8 cellular contexts compared by ENCODE assay signal in genomic region chr17:76139801-76140660, GRCh38. TPM values are rescaled to one million over a fixed set of nuclear protein-coding genes. Genes with fewer than 3 reads are reported as not detected.
DNase-seq lines count a peak whose midpoint lies in the region; ATAC-seq, FAIRE-seq and TF ChIP-seq lines count a peak whose summit lies in the region.

No MANE protein-coding gene starts in this region.

- intact Hi-C loops in endothelial cell of umbilical vein (cut with micrococcal nuclease) (no loop called here), lower leg skin (cut with DNase I; ENCODE audit: low total_unique reads) (no loop called here)

- H3K4me3 Mint-ChIP-seq in WTC11: peak overlapping the region; percentile 87

- H3K36me3 Mint-ChIP-seq in WTC11: no peaks in the 10 kb centered on the region

- BruUV-seq in endothelial cell of umbilical vein (replicated peaks; lab: Mats Ljungman, UMichigan): no TSS peak

- WGBS in lower leg skin, 2 donors: 16 to 28% methylated on average over 27 to 34 of the region's 78 CpGs

- no peaks in the 10 kb centered on the region for H3K9me3 Mint-ChIP-seq in WTC11

- H3K27ac Mint-ChIP-seq in WTC11: no peak overlapping the region

- TF ChIP-seq CTCF in GM10266 (IDR thresholded peaks at IDR 0.05; ENCODE audit: control insufficient read depth, insufficient read depth, low read depth, missing control alignments) (peak; percentile 34), WTC11 (IDR thresholded peaks at IDR 0.05) (no peak), endothelial cell of umbilical vein (IDR thresholded peaks at IDR 0.05; ENCODE audit: extremely low read depth in 1 of 2, insufficient read depth in 1 of 2, low read depth in 1 of 2, low read length in 2 of 2) (no peak), lower leg skin (IDR thresholded peaks at IDR 0.05) (no peak)

- TF ChIP-seq POLR2A in endothelial cell of umbilical vein (IDR thresholded peaks at IDR 0.05; ENCODE audit: low read depth, low read length): no peak
- TF ChIP-seq POLR2A in lower leg skin (IDR thresholded peaks at IDR 0.05): no peak

- ATAC-seq in WTC11 (no peak), GM19463 (IDR thresholded peaks at IDR 0.05; ENCODE audit: unreplicated experiment) (no peak)

- no peak overlapping the region for H3K9ac ChIP-seq in endothelial cell of umbilical vein (replicated peaks; ENCODE audit: extremely low read depth, insufficient read depth, low read length)

- no peaks in the 10 kb centered on the region for H3K36me3 ChIP-seq in endothelial cell of umbilical vein (ENCODE audit: control insufficient read depth in 2 of 2, extremely low read depth in 1 of 2, insufficient read depth in 2 of 2, low read length in 2 of 2)

- no peaks in the 10 kb centered on the region for H3K79me2 ChIP-seq in endothelial cell of umbilical vein (ENCODE audit: control insufficient read depth, insufficient read depth, low read length)

- CTCF ChIA-PET in WTC11 (lab: Charles Lee) (interaction anchor here (0.5 to 9.7 kb wide), 10 partner anchors 6 to 139 kb away, joined by 3 to 176 read pairs (median 5); no protein-coding TSS in a partner anchor), endothelial cell of umbilical vein (lab: Charles Lee) (interaction anchor here (1.6 to 3.7 kb wide), 4 partner anchors 15 to 140 kb away, joined by 5 to 24 read pairs (median 20); no protein-coding TSS in a partner anchor)

- peaks cover 75% of the 10 kb centered on the region for H3K27me3 Mint-ChIP-seq in WTC11 (ENCODE audit: low read depth)

- H3K4me1 ChIP-seq in endothelial cell of umbilical vein (ENCODE audit: control insufficient read depth, extremely low read depth, insufficient read depth, low read length): peaks cover 8% of the 10 kb centered on the region

- no peaks in the 10 kb centered on the region for H3K9me1 ChIP-seq in endothelial cell of umbilical vein (replicated peaks; ENCODE audit: control insufficient read depth, extremely low read depth, insufficient read depth, low read length)

- H3K4me3 ChIP-seq in endothelial cell of umbilical vein (replicated peaks in 1 of 3; ENCODE audit: insufficient read depth in 1 of 3, low read depth in 1 of 3, low read length in 3 of 3) (no peak overlapping the region), skin epidermis (peak overlapping the region in 6 of 7 experiments; percentile 10 to 46 (median 22)), lower leg skin (ENCODE audit: low read depth, poor library complexity, severe bottlenecking) (no peak overlapping the region)

- no peak for FAIRE-seq in endothelial cell of umbilical vein (lab: Jason Lieb, UNC)

- H4K20me1 ChIP-seq in endothelial cell of umbilical vein (replicated peaks; ENCODE audit: control insufficient read depth, extremely low read depth, insufficient read depth, low read length): no peaks in the 10 kb centered on the region

- no peaks in the 10 kb centered on the region for H3K9me3 ChIP-seq in endothelial cell of umbilical vein (replicated peaks; ENCODE audit: control insufficient read depth, insufficient read depth, low read length)

- H3K4me2 ChIP-seq in endothelial cell of umbilical vein (ENCODE audit: insufficient read depth, low read length): no peak overlapping the region

- dilution Hi-C loops in endothelial cell of umbilical vein (cut with MboI; ENCODE audit: extremely low pct_ligation_motif_present, low sequenced_read_pairs): no loop called here

- POLR2A ChIA-PET in WTC11 (lab: Charles Lee) (no interaction called here), endothelial cell of umbilical vein (lab: Charles Lee) (no interaction called here)

- H3K4me1 Mint-ChIP-seq in WTC11: peaks cover 78% of the 10 kb centered on the region

- DNase-seq in GM10266 (ENCODE audit: extremely low spot score) (peak; percentile 72), WTC11 (ENCODE audit: low spot score) (peak; percentile 50), endothelial cell of umbilical vein (ENCODE audit: low read depth, low spot score) (no peak), lower leg skin (ENCODE audit: low spot score in 2 of 2) (no peak), NCI-H2171 (lab: John Stamatoyannopoulos, UW) (no peak), NAMALWA (ENCODE audit: low spot score) (no peak)

- H3K27ac ChIP-seq in endothelial cell of umbilical vein (ENCODE audit: insufficient read depth, low read depth, low read length) (no peak overlapping the region), skin epidermis (no peak overlapping the region)

- H2AFZ ChIP-seq in endothelial cell of umbilical vein (ENCODE audit: low read depth, low read length): no peak overlapping the region

- H3K27me3 ChIP-seq in endothelial cell of umbilical vein (ENCODE audit: control insufficient read depth in 2 of 2, insufficient read depth in 2 of 2, low read length in 2 of 2): peaks cover 16 to 22% of the 10 kb centered on the region in 2 experiments

TF ChIP-seq in WTC11, 78 proteins besides CTCF, POLR2A, EP300 and RAD21 (continues in another document):
- TF ChIP-seq ZNF423 (CRISPR knock-in tag; IDR thresholded peaks at IDR 0.05) (peak; percentile 70), SMAD4 (CRISPR knock-in tag; IDR thresholded peaks at IDR 0.05) (no peak), MYBL2 (CRISPR knock-in tag; IDR thresholded peaks at IDR 0.05) (peak; percentile 69; the same call in 1 of the 2 replicates), ATF1 (CRISPR knock-in tag; IDR thresholded peaks at IDR 0.05) (no peak)
- TF ChIP-seq, protein P1, sequence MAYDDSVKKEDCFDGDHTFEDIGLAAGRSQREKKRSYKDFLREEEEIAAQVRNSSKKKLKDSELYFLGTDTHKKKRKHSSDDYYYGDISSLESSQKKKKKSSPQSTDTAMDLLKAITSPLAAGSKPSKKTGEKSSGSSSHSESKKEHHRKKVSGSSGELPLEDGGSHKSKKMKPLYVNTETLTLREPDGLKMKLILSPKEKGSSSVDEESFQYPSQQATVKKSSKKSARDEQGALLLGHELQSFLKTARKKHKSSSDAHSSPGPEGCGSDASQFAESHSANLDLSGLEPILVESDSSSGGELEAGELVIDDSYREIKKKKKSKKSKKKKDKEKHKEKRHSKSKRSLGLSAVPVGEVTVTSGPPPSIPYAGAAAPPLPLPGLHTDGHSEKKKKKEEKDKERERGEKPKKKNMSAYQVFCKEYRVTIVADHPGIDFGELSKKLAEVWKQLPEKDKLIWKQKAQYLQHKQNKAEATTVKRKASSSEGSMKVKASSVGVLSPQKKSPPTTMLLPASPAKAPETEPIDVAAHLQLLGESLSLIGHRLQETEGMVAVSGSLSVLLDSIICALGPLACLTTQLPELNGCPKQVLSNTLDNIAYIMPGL (CRISPR knock-in tag; IDR thresholded peaks at IDR 0.05): 0 out of 2 replicates have a peak, but pooled peaks have one; percentile 34

TF ChIP-seq in endothelial cell of umbilical vein, 7 proteins besides CTCF, POLR2A, EP300 and RAD21:
- TF ChIP-seq, protein P2, sequence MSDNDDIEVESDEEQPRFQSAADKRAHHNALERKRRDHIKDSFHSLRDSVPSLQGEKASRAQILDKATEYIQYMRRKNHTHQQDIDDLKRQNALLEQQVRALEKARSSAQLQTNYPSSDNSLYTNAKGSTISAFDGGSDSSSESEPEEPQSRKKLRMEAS (IDR thresholded peaks at IDR 0.05; ENCODE audit: insufficient read depth, insufficient read length): no peak
- TF ChIP-seq EZH2 (IDR thresholded peaks at IDR 0.05; ENCODE audit: borderline replicate concordance, low read depth, low read length, severe bottlenecking) (peak; percentile 92), POLR2AphosphoS5 (IDR thresholded peaks at IDR 0.05; ENCODE audit: insufficient read depth, low read depth, low read length) (no peak)

RNA-seq across cellular contexts. Expression of gene FOXJ1, which starts 1.0 kb away (rescaled TPM):
- total RNA-seq in WTC11 (2021) (6.2 to 11.8 TPM (median 6.8 TPM) in 3 replicates), endothelial cell of umbilical vein (not detected in 2 replicates), lower leg skin (1 to 10 TPM; 1.2 to 2.4 (median 1.8) TPM)
- polyA plus RNA-seq in endothelial cell of umbilical vein: not detected in 2 replicates
- not detected in 2 replicates for polyA plus RNA-seq in endothelial cell of umbilical vein (2011; cell fraction: cytosol; rRNA removed)
- polyA plus RNA-seq in endothelial cell of umbilical vein (2011; cell fraction: nucleus; rRNA removed): not detected in 2 replicates
- not detected in 2 replicates for polyA plus RNA-seq in endothelial cell of umbilical vein (2012)
- not detected in 2 replicates for polyA minus RNA-seq in endothelial cell of umbilical vein
- not detected for polyA minus RNA-seq in endothelial cell of umbilical vein (2011; cell fraction: cytosol; rRNA and poly(A)+ RNA removed)
- polyA minus RNA-seq in endothelial cell of umbilical vein (2011; cell fraction: nucleus; rRNA and poly(A)+ RNA removed): not detected in 2 replicates

RNA-seq across cellular contexts. Expression of gene EXOC7, which starts 36.4 kb away (rescaled TPM):
- total RNA-seq in WTC11 (2021) (90.0 to 126 TPM (median 96.2 TPM) in 3 replicates), endothelial cell of umbilical vein (122 and 137 TPM in 2 replicates), lower leg skin (10 to 100 TPM; 52.5 to 78.4 (median 72.3) TPM)
- polyA plus RNA-seq in endothelial cell of umbilical vein: 91.5 and 104 TPM in 2 replicates
- polyA plus RNA-seq in endothelial cell of umbilical vein (2011; cell fraction: cytosol; rRNA removed): 75.7 and 77.3 TPM in 2 replicates
- 211 and 239 TPM in 2 replicates for polyA plus RNA-seq in endothelial cell of umbilical vein (2011; cell fraction: nucleus; rRNA removed)
- polyA plus RNA-seq in endothelial cell of umbilical vein (2012): 127 and 145 TPM in 2 replicates
- 135 and 149 TPM in 2 replicates for polyA minus RNA-seq in endothelial cell of umbilical vein
- 57.0 TPM for polyA minus RNA-seq in endothelial cell of umbilical vein (2011; cell fraction: cytosol; rRNA and poly(A)+ RNA removed)
- 89.1 and 93.6 TPM in 2 replicates for polyA minus RNA-seq in endothelial cell of umbilical vein (2011; cell fraction: nucleus; rRNA and poly(A)+ RNA removed)

Comparison
In these comparisons a context has a peak if more than half of its experiments do, and no peak if none do; other contexts are left out.
1. DNase-seq: peak in GM10266 (single experiment) and WTC11 (single experiment); none in endothelial cell of umbilical vein (single experiment), lower leg skin (0 of 2), NCI-H2171 (single experiment) and NAMALWA (single experiment).
2. H3K4me3 ChIP-seq: peak in skin epidermis (6 of 7); none in endothelial cell of umbilical vein (0 of 3) and lower leg skin (single experiment).